In the genomic region with DNA sequence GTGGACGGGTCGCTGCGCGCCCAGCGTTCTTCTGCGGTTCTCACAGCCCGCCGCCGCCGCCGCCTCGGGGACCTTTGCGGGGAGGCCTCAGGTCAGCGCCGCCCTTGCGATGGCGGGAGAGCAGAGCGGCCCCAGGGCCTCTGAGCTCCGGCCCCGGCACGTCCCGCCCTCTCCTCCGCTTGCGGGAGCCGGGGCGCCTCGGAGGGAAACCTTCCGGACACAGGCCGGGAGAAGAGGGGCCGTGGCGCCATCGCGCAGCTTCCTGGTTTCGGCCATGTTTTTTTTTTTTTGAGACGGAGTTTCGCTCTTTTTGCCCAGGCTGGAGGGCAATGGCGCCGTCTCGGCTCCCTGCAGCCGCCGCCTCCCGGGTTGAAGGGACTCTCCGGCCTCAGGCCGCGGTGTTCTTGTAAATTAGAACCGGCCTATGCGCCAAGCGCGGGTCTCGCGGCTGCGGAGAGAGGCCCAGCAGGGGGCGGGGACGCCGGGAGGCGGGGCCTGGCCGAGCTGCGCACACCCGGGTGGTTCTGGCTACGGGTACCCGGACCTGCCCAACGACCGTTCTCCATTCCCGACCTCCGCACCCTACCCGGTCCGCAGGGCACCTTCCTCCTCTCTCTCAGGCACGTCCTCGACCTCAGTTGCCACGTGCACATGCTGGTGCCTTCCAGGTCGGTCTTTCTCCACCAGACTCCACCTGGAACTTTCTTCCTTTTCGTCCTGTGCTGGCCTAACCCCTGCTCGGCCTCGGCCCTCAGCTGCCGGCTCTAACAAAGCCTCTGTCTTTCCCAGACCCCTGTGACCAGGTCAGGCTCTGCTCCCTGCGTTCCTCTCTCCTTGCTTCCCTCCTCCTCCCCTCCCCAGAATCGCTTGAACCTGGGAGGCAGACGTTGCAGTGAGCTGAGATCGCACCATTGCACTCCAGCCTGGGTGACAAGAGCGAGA, we compare ENCODE assay signal across 8 cellular contexts. TPM values are rescaled to one million over a fixed set of nuclear protein-coding genes. Genes with fewer than 3 reads are reported as not detected.
A peak's percentile ranks its signal among the peaks of the same experiment; 100 is the strongest.
DNase-seq lines count a peak whose midpoint lies in the region; ATAC-seq and TF ChIP-seq lines count a peak whose summit lies in the region.

No MANE protein-coding gene starts in this region.

- H3K27me3 ChIP-seq in DND-41 (ENCODE audit: insufficient read depth, low read length, poor library complexity) (no peaks in the 10 kb centered on the region), SJSA1 (replicated peaks) (no peaks in the 10 kb centered on the region), gastroesophageal sphincter (no peaks in the 10 kb centered on the region)

- peaks cover 36% of the 10 kb centered on the region for H3K79me2 ChIP-seq in DND-41 (ENCODE audit: insufficient read depth, low read length)

- H3K27ac ChIP-seq in DND-41 (ENCODE audit: low read length) (peak overlapping the region; percentile 91), SJSA1 (peak overlapping the region; percentile 87), gastroesophageal sphincter (peak overlapping the region; percentile 76 to 97 (median 94)), temporal lobe (ENCODE audit: low read depth, low read length) (peak overlapping the region; percentile 92)

- DNase-seq in DND-41 (peak; percentile 80), HT1080 (ENCODE audit: low read depth) (peak; percentile 75), SJSA1 (ENCODE audit: low read depth in 1 of 2, low spot score in 2 of 2) (peak; percentile 88 to 91), omental fat pad (ENCODE audit: low spot score) (no peak)
- peak; percentile 77 for DNase-seq in activated naive CD4-positive, alpha-beta T cell treated with anti-CD3 and anti-CD28 coated beads, Interleukin-2, amount 50 U/mL, for 16 hours

- peak; percentile 40 to 52 for TF ChIP-seq POLR2A in gastroesophageal sphincter (IDR thresholded peaks at IDR 0.05)

- peak overlapping the region; percentile 90 for H2AFZ ChIP-seq in DND-41 (ENCODE audit: low read depth, low read length)

- WGBS in gastroesophageal sphincter (ENCODE audit: low coverage in 1 of 2), 2 donors, result 0 to 1% methylated on average over 1 to 14 of the region's 80 CpGs

- H3K9me3 ChIP-seq in DND-41 (ENCODE audit: insufficient read depth, low read length, severe bottlenecking), result peaks cover 11% of the 10 kb centered on the region
- H3K9me3 ChIP-seq in SJSA1 (replicated peaks), result peaks cover 8% of the 10 kb centered on the region
- H3K9me3 ChIP-seq in gastroesophageal sphincter, result peaks cover 0 to 13% (median 0%) of the 10 kb centered on the region in 3 donors

- H3K4me3 ChIP-seq in DND-41 (ENCODE audit: low read depth in 1 of 2, low read length in 2 of 2) (peak overlapping the region; percentile 54 to 89), SJSA1 (peak overlapping the region; percentile 72), gastroesophageal sphincter (peak overlapping the region; percentile 64 to 90)

- peak overlapping the region; percentile 70 for H3K4me2 ChIP-seq in DND-41 (ENCODE audit: insufficient read depth, low read length)

- peaks cover 30% of the 10 kb centered on the region for H3K36me3 ChIP-seq in DND-41 (ENCODE audit: insufficient read depth, low read length)
- peaks cover 34% of the 10 kb centered on the region for H3K36me3 ChIP-seq in SJSA1
- peaks cover 0 to 33% of the 10 kb centered on the region in 2 donors for H3K36me3 ChIP-seq in gastroesophageal sphincter

- peak overlapping the region; percentile 92 for H3K9ac ChIP-seq in DND-41 (ENCODE audit: low read depth, low read length)

- no peak for TF ChIP-seq CTCF in DND-41 (IDR thresholded peaks at IDR 0.05; ENCODE audit: borderline replicate concordance, extremely low read depth, low read length, poor library complexity, severe bottlenecking)
- peak in 3 of 4 experiments; percentile 30 to 52 (median 45) for TF ChIP-seq CTCF in gastroesophageal sphincter (IDR thresholded peaks at IDR 0.05)
- no peak for TF ChIP-seq CTCF in omental fat pad (IDR thresholded peaks at IDR 0.05)

- ATAC-seq in DND-41 (ENCODE audit: insufficient read depth, low read depth), result peak; percentile 88
- peak; percentile 76 for ATAC-seq in GM21381 (IDR thresholded peaks at IDR 0.05; ENCODE audit: unreplicated experiment)
- peak; percentile 95 for ATAC-seq in gastroesophageal sphincter
- ATAC-seq in omental fat pad (ENCODE audit: low FRiP score), result peak; percentile 91

- no peaks in the 10 kb centered on the region for H4K20me1 ChIP-seq in DND-41 (ENCODE audit: insufficient read depth, low read length)

- no peak for TF ChIP-seq EP300 in gastroesophageal sphincter (IDR thresholded peaks at IDR 0.05)

- H3K4me1 ChIP-seq in DND-41 (ENCODE audit: insufficient read depth, low read length) (peaks cover 34% of the 10 kb centered on the region), SJSA1 (replicated peaks) (peaks cover 28% of the 10 kb centered on the region), gastroesophageal sphincter (peaks cover 7 to 46% (median 20%) of the 10 kb centered on the region in 3 donors)

RNA-seq across cellular contexts. Expression of gene MGAT1, which starts 28.8 kb away (rescaled TPM):
- total RNA-seq in HT1080 (2014; rRNA removed; shearing (Covaris generic)), result 65.3 and 76.2 TPM in 2 replicates
- 90.5 and 97.9 TPM in 2 replicates for polyA plus RNA-seq in HT1080 (2015; cell fraction: cytosol; rRNA removed)
- 63.8 and 81.4 TPM in 2 replicates for polyA plus RNA-seq in HT1080 (2015; cell fraction: nucleus; rRNA removed)
- total RNA-seq in SJSA1 (2014; rRNA removed; shearing (Covaris generic)), result 123 and 135 TPM in 2 replicates
- total RNA-seq in gastroesophageal sphincter, result 100 to 1,000 TPM; 122 to 196 (median 159) TPM
- 100 to 1,000 TPM; 159 to 376 (median 258) TPM for total RNA-seq in omental fat pad
- 21.4 TPM for total RNA-seq in temporal lobe

RNA-seq across cellular contexts. Expression of gene ZFP62, which starts 29.7 kb away (rescaled TPM):
- 16.1 and 16.2 TPM in 2 replicates for total RNA-seq in HT1080 (2014; rRNA removed; shearing (Covaris generic))
- 10.5 and 19.5 TPM in 2 replicates for polyA plus RNA-seq in HT1080 (2015; cell fraction: cytosol; rRNA removed)
- polyA plus RNA-seq in HT1080 (2015; cell fraction: nucleus; rRNA removed), result 28.6 and 36.8 TPM in 2 replicates
- 14.3 and 19.8 TPM in 2 replicates for total RNA-seq in SJSA1 (2014; rRNA removed; shearing (Covaris generic))
- 10 to 100 TPM; 19.1 to 34.9 (median 21.4) TPM for total RNA-seq in gastroesophageal sphincter
- 10 to 100 TPM in 3 of 4 donors, 1 to 10 TPM in 1; 9.2 to 21.8 (median 10.8) TPM for total RNA-seq in omental fat pad
- total RNA-seq in temporal lobe, result 46.7 TPM

Comparison
In these comparisons a context has a peak if more than half of its experiments do, and no peak if none do; other contexts are left out.
1. CTCF ChIP-seq: peak in gastroesophageal sphincter (3 of 4); none in DND-41 (single experiment) and omental fat pad (0 of 3).
2. Peak in every context shown above with its lines, with median percentiles within 50 percentile points of each other: ATAC-seq, H3K27ac ChIP-seq and H3K4me3 ChIP-seq.